34 cellular contexts compared by ENCODE assay signal in genomic region chr10:132839061-132839460, GRCh38. TPM values are rescaled to one million over a fixed set of nuclear protein-coding genes. Genes with fewer than 3 reads are reported as not detected.
"Had no signal": no experiment of that assay in that cellular context is flagged by ENCODE, and none has a peak within 500 bp of the region (broad histone marks: within the 10 kb centered on the region; RNA-seq: fewer than 3 reads in every experiment).

No MANE protein-coding gene starts in this region.

- H3K4me3 ChIP-seq: adrenal gland, body of pancreas, gastroesophageal sphincter, right atrium auricular region, smooth muscle cell, suprapubic skin, tibial nerve had no signal

- H3K36me3 ChIP-seq: adrenal gland, gastroesophageal sphincter, right atrium auricular region, suprapubic skin, tibial nerve had no signal

- H3K27ac Mint-ChIP-seq: activated naive CD4-positive, alpha-beta T cell treated with anti-CD3 and anti-CD28 coated beads for 36 hours; activated naive CD8-positive, alpha-beta T cell treated with anti-CD3 and anti-CD28 coated beads for 36 hours had no signal

- H3K4me3 Mint-ChIP-seq: activated naive CD4-positive, alpha-beta T cell treated with anti-CD3 and anti-CD28 coated beads for 36 hours; activated naive CD8-positive, alpha-beta T cell treated with anti-CD3 and anti-CD28 coated beads for 36 hours; immature natural killer cell had no signal

- H3K27ac ChIP-seq: adrenal gland, body of pancreas, gastroesophageal sphincter, right atrium auricular region, suprapubic skin, tibial nerve, VCaP had no signal

- ATAC-seq: activated CD4-positive, CD25-positive, alpha-beta regulatory T cell treated with anti-CD3 and anti-CD28 coated beads, Interleukin-2, amount 50 U/mL, for 24 hours; body of pancreas; gastroesophageal sphincter; left lobe of liver had no signal

- H3K4me1 ChIP-seq: adrenal gland, right atrium auricular region had no signal

- H3K27me3 ChIP-seq: right atrium auricular region had no signal

- H3K36me3 Mint-ChIP-seq: activated naive CD8-positive, alpha-beta T cell treated with anti-CD3 and anti-CD28 coated beads for 36 hours had no signal

- DNase-seq: activated CD4-positive, alpha-beta T cell treated with anti-CD3 and anti-CD28 coated beads for 48 hours; activated CD4-positive, alpha-beta T cell treated with anti-CD3 and anti-CD28 coated beads, Interleukin-2, amount 50 U/mL, for 48 hours; activated CD8-positive, alpha-beta memory T cell treated with anti-CD3 and anti-CD28 coated beads for 24 hours; activated effector memory CD4-positive, alpha-beta T cell treated with Interleukin-2 at 50 U/mL for 16 hours; activated naive CD4-positive, alpha-beta T cell treated with anti-CD3 and anti-CD28 coated beads for 36 hours; activated naive CD8-positive, alpha-beta T cell treated with anti-CD3 and anti-CD28 coated beads for 36 hours; body of pancreas; cortex of kidney; hippocampal formation; immature natural killer cell; kidney glomerular epithelial cell; nucleus accumbens; stimulated activated CD4-positive, alpha-beta T cell treated with anti-CD3 and anti-CD28 coated beads, Interleukin-15, amount 100 ng/mL, for 24 hours; stimulated activated CD4-positive, alpha-beta T cell treated with anti-CD3 and anti-CD28 coated beads, Interleukin-2, amount 100 ng/mL, for 24 hours; stimulated activated naive CD4-positive, alpha-beta T cell; T-helper 1 cell had no signal

RNA-seq across cellular contexts. Expression of gene NKX6-2, which starts 53.1 kb away (rescaled TPM):
- total RNA-seq: activated naive CD4-positive, alpha-beta T cell treated with anti-CD3 and anti-CD28 coated beads for 36 hours; activated naive CD8-positive, alpha-beta T cell treated with anti-CD3 and anti-CD28 coated beads for 36 hours; adrenal gland; aorta; cerebellum; endothelial cell of umbilical vein; fibroblast of lung; fibroblast of villous mesenchyme; gastroesophageal sphincter; left lobe of liver; lung microvascular endothelial cell; mucosa of gallbladder; pulmonary artery endothelial cell; right atrium auricular region; smooth muscle cell; suprapubic skin had no signal
- polyA plus RNA-seq: aorta, endothelial cell of umbilical vein, fibroblast of lung, immature natural killer cell, neural cell had no signal
